In the genomic region with DNA sequence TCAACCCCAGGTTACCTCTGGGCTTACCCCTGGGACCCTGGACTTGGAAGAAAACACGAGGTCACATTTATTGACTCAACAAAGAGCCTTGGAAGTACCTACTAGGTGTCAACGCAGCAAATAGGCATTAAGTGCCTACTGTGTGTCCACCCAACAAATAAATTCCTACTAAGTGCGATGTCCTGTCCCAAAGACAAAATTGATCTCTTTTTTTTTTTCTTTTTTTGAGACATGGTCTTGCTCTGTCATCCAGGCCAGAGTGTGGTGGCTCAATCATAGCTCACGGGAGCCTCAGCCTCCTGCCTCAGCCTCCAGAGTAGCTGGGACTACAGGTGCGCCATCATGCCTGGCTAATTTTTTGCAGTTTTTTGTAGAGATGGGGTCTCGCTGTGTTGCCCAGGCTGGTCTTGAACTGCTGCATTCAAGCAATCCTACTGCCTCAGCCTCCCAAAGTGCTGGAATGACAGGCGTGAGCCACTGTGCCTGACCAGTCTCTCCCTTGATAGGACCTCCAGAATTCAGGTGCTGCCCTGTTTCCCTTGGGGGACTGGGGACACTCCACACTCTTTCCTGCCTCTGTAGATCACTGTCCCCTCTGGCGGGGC, we compare ENCODE assay signal across 1 cellular context.
TF ChIP-seq lines count a peak whose summit lies in the region.

No MANE protein-coding gene starts in this region.

TF ChIP-seq in HepG2, 621 proteins besides CTCF, POLR2A, EP300 and RAD21:
- TF ChIP-seq ZKSCAN1 (IDR thresholded peaks at IDR 0.05; ENCODE audit: low read length), result peak; percentile 97
- TF ChIP-seq, protein P1, sequence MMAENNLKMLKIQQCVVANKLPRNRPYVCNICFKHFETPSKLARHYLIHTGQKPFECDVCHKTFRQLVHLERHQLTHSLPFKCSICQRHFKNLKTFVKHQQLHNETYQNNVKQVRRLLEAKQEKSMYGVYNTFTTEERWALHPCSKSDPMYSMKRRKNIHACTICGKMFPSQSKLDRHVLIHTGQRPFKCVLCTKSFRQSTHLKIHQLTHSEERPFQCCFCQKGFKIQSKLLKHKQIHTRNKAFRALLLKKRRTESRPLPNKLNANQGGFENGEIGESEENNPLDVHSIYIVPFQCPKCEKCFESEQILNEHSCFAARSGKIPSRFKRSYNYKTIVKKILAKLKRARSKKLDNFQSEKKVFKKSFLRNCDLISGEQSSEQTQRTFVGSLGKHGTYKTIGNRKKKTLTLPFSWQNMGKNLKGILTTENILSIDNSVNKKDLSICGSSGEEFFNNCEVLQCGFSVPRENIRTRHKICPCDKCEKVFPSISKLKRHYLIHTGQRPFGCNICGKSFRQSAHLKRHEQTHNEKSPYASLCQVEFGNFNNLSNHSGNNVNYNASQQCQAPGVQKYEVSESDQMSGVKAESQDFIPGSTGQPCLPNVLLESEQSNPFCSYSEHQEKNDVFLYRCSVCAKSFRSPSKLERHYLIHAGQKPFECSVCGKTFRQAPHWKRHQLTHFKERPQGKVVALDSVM (CRISPR knock-in tag; IDR thresholded peaks at IDR 0.05), result peak; percentile 79; the same call in 1 of the 2 replicates
- TF ChIP-seq ZNF121 (CRISPR knock-in tag; IDR thresholded peaks at IDR 0.05), result peak; percentile 86
- TF ChIP-seq, protein P2, sequence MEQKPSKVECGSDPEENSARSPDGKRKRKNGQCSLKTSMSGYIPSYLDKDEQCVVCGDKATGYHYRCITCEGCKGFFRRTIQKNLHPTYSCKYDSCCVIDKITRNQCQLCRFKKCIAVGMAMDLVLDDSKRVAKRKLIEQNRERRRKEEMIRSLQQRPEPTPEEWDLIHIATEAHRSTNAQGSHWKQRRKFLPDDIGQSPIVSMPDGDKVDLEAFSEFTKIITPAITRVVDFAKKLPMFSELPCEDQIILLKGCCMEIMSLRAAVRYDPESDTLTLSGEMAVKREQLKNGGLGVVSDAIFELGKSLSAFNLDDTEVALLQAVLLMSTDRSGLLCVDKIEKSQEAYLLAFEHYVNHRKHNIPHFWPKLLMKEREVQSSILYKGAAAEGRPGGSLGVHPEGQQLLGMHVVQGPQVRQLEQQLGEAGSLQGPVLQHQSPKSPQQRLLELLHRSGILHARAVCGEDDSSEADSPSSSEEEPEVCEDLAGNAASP (CRISPR knock-in tag; IDR thresholded peaks at IDR 0.05; ENCODE audit: borderline replicate concordance), result no peak
- no peak for TF ChIP-seq HDAC6 (IDR thresholded peaks at IDR 0.05; ENCODE audit: low read depth, low read length)
- TF ChIP-seq DNMT1 (CRISPR knock-in tag; IDR thresholded peaks at IDR 0.05), result no peak
- no peak for TF ChIP-seq CREB1 (IDR thresholded peaks at IDR 0.05)
- TF ChIP-seq CREB1 (CRISPR knock-in tag; IDR thresholded peaks at IDR 0.05), result peak; percentile 71
- TF ChIP-seq ZNF644 (CRISPR knock-in tag; IDR thresholded peaks at IDR 0.05; ENCODE audit: low read depth), result no peak
- 0 out of 2 replicates have a peak, but pooled peaks have one; percentile 50 for TF ChIP-seq CREM (IDR thresholded peaks at IDR 0.05)
- no peak for TF ChIP-seq CREM (CRISPR knock-in tag; IDR thresholded peaks at IDR 0.05)
TF ChIP-seq in HepG2: peak in this region for 5.
